ENCODE assay signal across 8 cellular contexts in genomic region chr10:100872034-100872791, GRCh38. TPM values are rescaled to one million over a fixed set of nuclear protein-coding genes. Genes with fewer than 3 reads are reported as not detected.
DNase-seq lines count a peak whose midpoint lies in the region; ATAC-seq and TF ChIP-seq lines count a peak whose summit lies in the region.

No MANE protein-coding gene starts in this region.

- no peaks in the 10 kb centered on the region for H3F3A ChIP-seq in PC-3 (ENCODE audit: low read length, unreplicated experiment)

- H3K56ac ChIP-seq in H9 (ENCODE audit: insufficient read length, low read depth, low read length) = no peak overlapping the region

- H2BK5ac ChIP-seq in H9 (ENCODE audit: insufficient read length, low read length) = no peak overlapping the region

- H4K91ac ChIP-seq in H9 (ENCODE audit: insufficient read length, low read depth, low read length) = no peak overlapping the region

- H2AK5ac ChIP-seq in H9 (ENCODE audit: insufficient read length, low read length) = no peak overlapping the region

- no peak overlapping the region for H3K4ac ChIP-seq in H9 (ENCODE audit: low read depth, low read length)

- H3K4me1 ChIP-seq in CD4-positive, alpha-beta memory T cell (ENCODE audit: insufficient read depth, low read length) = no peaks in the 10 kb centered on the region
- no peaks in the 10 kb centered on the region for H3K4me1 ChIP-seq in H9 (ENCODE audit: insufficient read depth, low read length)
- no peaks in the 10 kb centered on the region for H3K4me1 ChIP-seq in PC-3 (ENCODE audit: insufficient read depth, low read length)

- POLR2A ChIA-PET in CD4-positive, alpha-beta memory T cell (lab: Charles Lee; ENCODE audit: partially characterized antibody) = no interaction called here
- POLR2A ChIA-PET in PC-3 (lab: Charles Lee; ENCODE audit: unreplicated experiment) = no interaction called here

- H3K36me3 ChIP-seq in CD4-positive, alpha-beta memory T cell (ENCODE audit: insufficient read depth, low read length) = no peaks in the 10 kb centered on the region
- H3K36me3 ChIP-seq in PC-3 (ENCODE audit: low read depth, low read length) = no peaks in the 10 kb centered on the region

- H2AFZ ChIP-seq in H9 (ENCODE audit: low read length) = no peak overlapping the region
- no peak overlapping the region for H2AFZ ChIP-seq in PC-3 (ENCODE audit: low read length)

- H2BK120ac ChIP-seq in H9 (ENCODE audit: low read depth, low read length, poor library complexity, severe bottlenecking) = no peak overlapping the region

- H4K8ac ChIP-seq in H9 (replicated peaks; ENCODE audit: insufficient read length, low read depth, low read length) = no peak overlapping the region

- no peak overlapping the region for H3T11ph ChIP-seq in H9 (ENCODE audit: low read length)

- H3K9ac ChIP-seq in H9 (ENCODE audit: extremely low read depth, insufficient read length, low read length) = no peak overlapping the region
- H3K9ac ChIP-seq in PC-3 (ENCODE audit: low read length) = no peak overlapping the region

- H3K4me2 ChIP-seq in H9 (ENCODE audit: insufficient read depth, insufficient read length, low read length) (no peak overlapping the region), PC-3 (ENCODE audit: low read length) (no peak overlapping the region)

- no peak overlapping the region for H3K23ac ChIP-seq in H9 (ENCODE audit: insufficient read length, low read depth, low read length)

- peaks cover 9 to 20% of the 10 kb centered on the region in 2 donors for H3K27me3 Mint-ChIP-seq in CD4-positive, alpha-beta memory T cell
- peaks cover 86% of the 10 kb centered on the region for H3K27me3 Mint-ChIP-seq in H9 (ENCODE audit: low read depth)
- peaks cover 2 to 10% (median 7%) of the 10 kb centered on the region in 3 donors for H3K27me3 Mint-ChIP-seq in immature natural killer cell (ENCODE audit: low read depth in 3 of 3)

- H3K9me2 ChIP-seq in PC-3 (replicated peaks; ENCODE audit: low read length) = no peaks in the 10 kb centered on the region

- peak; percentile 59 for ATAC-seq in PC-3
- ATAC-seq in HG03342 (IDR thresholded peaks at IDR 0.05; ENCODE audit: unreplicated experiment) = no peak
- no peak for ATAC-seq in HG03457 (IDR thresholded peaks at IDR 0.05; ENCODE audit: unreplicated experiment)

- H3K27me3 ChIP-seq in CD4-positive, alpha-beta memory T cell (ENCODE audit: insufficient read depth, low read length) = no peaks in the 10 kb centered on the region
- no peaks in the 10 kb centered on the region; the same call in 1 of the 2 replicates for H3K27me3 ChIP-seq in H9 (ENCODE audit: insufficient read depth, low read length)
- H3K27me3 ChIP-seq in PC-3 (ENCODE audit: low read length) = no peaks in the 10 kb centered on the region

- H3K18ac ChIP-seq in H9 (ENCODE audit: insufficient read length, low read depth, low read length) = no peak overlapping the region

- intact Hi-C loops in CD4-positive, alpha-beta memory T cell (cut with micrococcal nuclease) = loop anchor here (2.0 kb wide), 1 partner anchor 309 kb away; no protein-coding TSS in a partner anchor
- intact Hi-C loops in PC-3 (cut with micrococcal nuclease) = loop anchor here (10.0 kb wide), 2 partner anchors 127 to 307 kb away; partner anchors contain the start of gene PAX2

- no peak overlapping the region for H3K14ac ChIP-seq in H9 (ENCODE audit: insufficient read depth, low read length)

- no peak overlapping the region for H3K27ac Mint-ChIP-seq in CD4-positive, alpha-beta memory T cell
- H3K27ac Mint-ChIP-seq in H9 = no peak overlapping the region
- H3K27ac Mint-ChIP-seq in immature natural killer cell = no peak overlapping the region

- no peaks in the 10 kb centered on the region for H3K23me2 ChIP-seq in H9 (ENCODE audit: insufficient read length, low read depth, low read length, poor library complexity, severe bottlenecking)

- no peaks in the 10 kb centered on the region for H3K79me1 ChIP-seq in H9 (ENCODE audit: insufficient read depth, low read depth, low read length, poor library complexity, severe bottlenecking)

- H2BK12ac ChIP-seq in H9 (ENCODE audit: insufficient read length, low read depth, low read length) = no peak overlapping the region

- no peaks in the 10 kb centered on the region for H3K9me3 Mint-ChIP-seq in CD4-positive, alpha-beta memory T cell
- H3K9me3 Mint-ChIP-seq in H9 (no peaks in the 10 kb centered on the region; a peak in 1 of 5 replicates), immature natural killer cell (no peaks in the 10 kb centered on the region)

- H3K36me3 Mint-ChIP-seq in CD4-positive, alpha-beta memory T cell = no peaks in the 10 kb centered on the region
- no peaks in the 10 kb centered on the region for H3K36me3 Mint-ChIP-seq in H9 (ENCODE audit: insufficient read depth in 1 of 3, low read depth in 3 of 3)
- H3K36me3 Mint-ChIP-seq in immature natural killer cell = no peaks in the 10 kb centered on the region

- no peak overlapping the region for H2BK15ac ChIP-seq in H9 (ENCODE audit: low read depth, low read length)

- no peak overlapping the region for H4K5ac ChIP-seq in H9 (ENCODE audit: insufficient read length, low read depth, low read length)

- H3K79me2 ChIP-seq in H9 (ENCODE audit: insufficient read depth, low read length) (no peaks in the 10 kb centered on the region), PC-3 (ENCODE audit: low read length) (no peaks in the 10 kb centered on the region)

- no peak overlapping the region for H3K27ac ChIP-seq in CD4-positive, alpha-beta memory T cell (ENCODE audit: low read depth, low read length)
- H3K27ac ChIP-seq in H9 (ENCODE audit: insufficient read length, low read depth, low read length) = no peak overlapping the region
- no peak overlapping the region for H3K27ac ChIP-seq in PC-3 (ENCODE audit: low read length)

- no peaks in the 10 kb centered on the region for H3K4me1 Mint-ChIP-seq in CD4-positive, alpha-beta memory T cell
- H3K4me1 Mint-ChIP-seq in H9 (peaks cover 1 to 49% of the 10 kb centered on the region in 2 experiments), immature natural killer cell (no peaks in the 10 kb centered on the region)

- no peaks in the 10 kb centered on the region for H4K20me1 ChIP-seq in H9 (ENCODE audit: control insufficient read depth, insufficient read depth, insufficient read length)
- no peaks in the 10 kb centered on the region for H4K20me1 ChIP-seq in PC-3 (ENCODE audit: low read length)

- H2BK20ac ChIP-seq in H9 (ENCODE audit: low read depth, low read length, poor library complexity, severe bottlenecking) = no peak overlapping the region

- no peak overlapping the region for H3K4me3 ChIP-seq in CD4-positive, alpha-beta memory T cell (ENCODE audit: low read length in 2 of 2)
- H3K4me3 ChIP-seq in PC-3 (ENCODE audit: low read length) = no peak overlapping the region

- H3K4me3 Mint-ChIP-seq in CD4-positive, alpha-beta memory T cell = no peak overlapping the region
- no peak overlapping the region for H3K4me3 Mint-ChIP-seq in H9
- no peak overlapping the region for H3K4me3 Mint-ChIP-seq in immature natural killer cell

- WGBS in H9 (ENCODE audit: extremely low coverage, insufficient read length, low lambda C conversion rate) = no CpG with 5 or more reads among the region's 11 CpGs

- peak; percentile 88 for TF ChIP-seq CTCF in H9 (conservative IDR thresholded peaks at IDR 0.05)
- peak; percentile 70 for TF ChIP-seq CTCF in PC-3 (conservative IDR thresholded peaks at IDR 0.05; ENCODE audit: low read depth, low read length)

- CTCF ChIA-PET in CD4-positive, alpha-beta memory T cell (lab: Charles Lee; ENCODE audit: partially characterized antibody) = interaction anchor here (1.2 to 1.5 kb wide), 2 partner anchors 309 to 311 kb away, joined by 3 to 7 read pairs; no protein-coding TSS in a partner anchor
- CTCF ChIA-PET in PC-3 (lab: Charles Lee) = no interaction called here

- peak; percentile 7 to 46 (median 19) for DNase-seq in CD4-positive, alpha-beta memory T cell
- DNase-seq in H9 (peak; percentile 77), PC-3 (peak; percentile 38), immature natural killer cell (peak in 2 of 3 donors; percentile 12 to 15)
- peak; percentile 80 for DNase-seq in activated effector memory CD4-positive, alpha-beta T cell treated with anti-CD3 and anti-CD28 coated beads, Interleukin-2, amount 50 U/mL, for 16 hours
- peak; percentile 27 for DNase-seq in stimulated activated CD8-positive, alpha-beta memory T cell treated with anti-CD3 and anti-CD28 coated beads, Interleukin-12 subunit alpha, Interleukin-12 subunit beta, amount 100 ng/mL, for 1 hour (ENCODE audit: low read depth)

- H3K9me3 ChIP-seq in CD4-positive, alpha-beta memory T cell (ENCODE audit: control insufficient read depth in 1 of 2, low read length in 2 of 2) = no peaks in the 10 kb centered on the region
- H3K9me3 ChIP-seq in H9 (ENCODE audit: control insufficient read depth, low read depth, low read length) (no peaks in the 10 kb centered on the region), PC-3 (ENCODE audit: low read length) (no peaks in the 10 kb centered on the region)

- no TSS peak for BruUV-seq in PC-3 (replicated peaks; lab: Mats Ljungman, UMichigan)

RNA-seq across cellular contexts. Expression of gene SLF2, which starts 40.5 kb away (rescaled TPM):
- 10 to 100 TPM; 46.3 to 49.3 TPM for total RNA-seq in CD4-positive, alpha-beta memory T cell
- 10 to 100 TPM in 1 of 2 donors, 1 to 10 TPM in 1; 5.9 to 18.3 TPM for polyA plus RNA-seq in CD4-positive, alpha-beta memory T cell
- total RNA-seq in H9 (2021) = 20.9 and 23.1 TPM in 2 replicates
- total RNA-seq in PC-3 (2014; rRNA removed) = 18.5 and 19.5 TPM in 2 replicates
- 10 to 100 TPM in 1 of 3 donors, 1 to 10 TPM in 2; 6.1 to 21.3 (median 8.9) TPM for polyA plus RNA-seq in immature natural killer cell

Comparison
In these comparisons a context has a peak if more than half of its experiments do, and no peak if none do; other contexts are left out.
1. DNase-seq: peak in every context shown above with its lines; median percentile 80 in activated effector memory CD4-positive, alpha-beta T cell treated with anti-CD3 and anti-CD28 coated beads, Interleukin-2, amount 50 U/mL, for 16 hours; 77 in H9; 38 in PC-3; 27 in stimulated activated CD8-positive, alpha-beta memory T cell treated with anti-CD3 and anti-CD28 coated beads, Interleukin-12 subunit alpha, Interleukin-12 subunit beta, amount 100 ng/mL, for 1 hour; 19 in CD4-positive, alpha-beta memory T cell; 14 in immature natural killer cell.